In genomic region chr14:23558363-23559009, GRCh38 we compare ENCODE assay signal across 17 cellular contexts. TPM values are rescaled to one million over a fixed set of nuclear protein-coding genes. Genes with fewer than 3 reads are reported as not detected.
A peak's percentile ranks its signal among the peaks of the same experiment; 100 is the strongest.
DNase-seq lines count a peak whose midpoint lies in the region; ATAC-seq and TF ChIP-seq lines count a peak whose summit lies in the region.
"Had no signal": no experiment of that assay in that cellular context is flagged by ENCODE, and none has a peak within 500 bp of the region (broad histone marks: within the 10 kb centered on the region; RNA-seq: fewer than 3 reads in every experiment).

No MANE protein-coding gene starts in this region.

- TF ChIP-seq CTCF in WERI-Rb-1 (IDR thresholded peaks at IDR 0.05; ENCODE audit: low read depth, low read length) (no peak), endothelial cell (IDR thresholded peaks at IDR 0.05; ENCODE audit: unreplicated experiment) (no peak)

- peaks cover 35% of the 10 kb centered on the region for H3K36me3 Mint-ChIP-seq in stimulated activated naive CD8-positive, alpha-beta T cell treated with anti-CD3 and anti-CD28 coated beads, Interleukin-15, Interleukin-2, amounts not matched to agents 100 ng/mL and 50 ng/mL, for 24 hours (ENCODE audit: low read depth)
- peaks cover 33% of the 10 kb centered on the region for H3K36me3 Mint-ChIP-seq in endothelial cell (ENCODE audit: low read depth, unreplicated experiment)

- no peaks in the 10 kb centered on the region for H3K9me3 Mint-ChIP-seq in stimulated activated naive CD8-positive, alpha-beta T cell treated with anti-CD3 and anti-CD28 coated beads, Interleukin-15, Interleukin-2, amounts not matched to agents 100 ng/mL and 50 ng/mL, for 24 hours
- H3K9me3 Mint-ChIP-seq in stimulated activated naive CD8-positive, alpha-beta T cell treated with anti-CD3 and anti-CD28 coated beads, Interleukin-15, amount 100 ng/mL, for 72 hours: no peaks in the 10 kb centered on the region
- no peaks in the 10 kb centered on the region for H3K9me3 Mint-ChIP-seq in endothelial cell (ENCODE audit: unreplicated experiment)

- peaks cover 62% of the 10 kb centered on the region for H3K4me1 Mint-ChIP-seq in stimulated activated naive CD8-positive, alpha-beta T cell treated with anti-CD3 and anti-CD28 coated beads, Interleukin-15, Interleukin-2, amounts not matched to agents 100 ng/mL and 50 ng/mL, for 24 hours (ENCODE audit: low read depth)
- H3K4me1 Mint-ChIP-seq in stimulated activated naive CD8-positive, alpha-beta T cell treated with anti-CD3 and anti-CD28 coated beads, Interleukin-15, amount 100 ng/mL, for 72 hours: peaks cover 74% of the 10 kb centered on the region
- H3K4me1 Mint-ChIP-seq in endothelial cell (ENCODE audit: unreplicated experiment): peaks cover 16% of the 10 kb centered on the region

- H3K27ac Mint-ChIP-seq in stimulated activated naive CD8-positive, alpha-beta T cell treated with anti-CD3 and anti-CD28 coated beads, Interleukin-15, Interleukin-2, amounts not matched to agents 100 ng/mL and 50 ng/mL, for 24 hours: peak overlapping the region; percentile 88
- no peak overlapping the region for H3K27ac Mint-ChIP-seq in stimulated activated naive CD8-positive, alpha-beta T cell treated with anti-CD3 and anti-CD28 coated beads, Interleukin-15, amount 100 ng/mL, for 72 hours
- peak overlapping the region; percentile 77 for H3K27ac Mint-ChIP-seq in endothelial cell (ENCODE audit: unreplicated experiment)

- intact Hi-C loops in cardiac septum (cut with DNase I): loop anchor here (5.0 to 10.0 kb wide), 2 partner anchors 256 to 464 kb away; partner anchors contain the start of genes ACIN1, C14orf119 and PPP1R3E

- peaks cover 45% of the 10 kb centered on the region for H3K36me3 ChIP-seq in WERI-Rb-1

- H3K9me3 ChIP-seq in WERI-Rb-1 (ENCODE audit: severe bottlenecking): no peaks in the 10 kb centered on the region
- H3K9me3 ChIP-seq: gastroesophageal sphincter had no signal

- no peaks in the 10 kb centered on the region for H3K27me3 Mint-ChIP-seq in stimulated activated naive CD8-positive, alpha-beta T cell treated with anti-CD3 and anti-CD28 coated beads, Interleukin-15, Interleukin-2, amounts not matched to agents 100 ng/mL and 50 ng/mL, for 24 hours
- no peaks in the 10 kb centered on the region for H3K27me3 Mint-ChIP-seq in stimulated activated naive CD8-positive, alpha-beta T cell treated with anti-CD3 and anti-CD28 coated beads, Interleukin-15, amount 100 ng/mL, for 72 hours
- H3K27me3 Mint-ChIP-seq in endothelial cell (ENCODE audit: unreplicated experiment): peaks cover 7% of the 10 kb centered on the region

- H3K4me3 Mint-ChIP-seq in stimulated activated naive CD8-positive, alpha-beta T cell treated with anti-CD3 and anti-CD28 coated beads, Interleukin-15, Interleukin-2, amounts not matched to agents 100 ng/mL and 50 ng/mL, for 24 hours: peak overlapping the region; percentile 22
- H3K4me3 Mint-ChIP-seq in stimulated activated naive CD8-positive, alpha-beta T cell treated with anti-CD3 and anti-CD28 coated beads, Interleukin-15, amount 100 ng/mL, for 72 hours: peak overlapping the region in 1 of 2 donors; percentile 1
- H3K4me3 Mint-ChIP-seq in endothelial cell (ENCODE audit: unreplicated experiment): peak overlapping the region; percentile 65

- ATAC-seq in stimulated activated naive CD8-positive, alpha-beta T cell treated with anti-CD3 and anti-CD28 coated beads, Interleukin-15, amount 100 ng/mL, for 72 hours: no peak
- ATAC-seq in GM19035 (IDR thresholded peaks at IDR 0.05; ENCODE audit: unreplicated experiment): no peak
- ATAC-seq: gastroesophageal sphincter had no signal

- H3K27me3 ChIP-seq in WERI-Rb-1 (ENCODE audit: insufficient read depth, low read depth, severe bottlenecking): no peaks in the 10 kb centered on the region
- H3K27me3 ChIP-seq: gastroesophageal sphincter had no signal

- H3K27ac ChIP-seq in WERI-Rb-1: peak overlapping the region; percentile 49
- H3K27ac ChIP-seq: C4-2B had no signal

- DNase-seq in stimulated activated naive CD8-positive, alpha-beta T cell treated with anti-CD3 and anti-CD28 coated beads, Interleukin-15, amount 100 ng/mL, for 72 hours: no peak
- DNase-seq in WERI-Rb-1 (no peak), endothelial cell (ENCODE audit: low spot score) (no peak), NCI-H2227 (lab: John Stamatoyannopoulos, UW; ENCODE audit: unreplicated experiment) (no peak), cardiac septum (ENCODE audit: low spot score) (no peak), mesenteric fat pad (ENCODE audit: low spot score) (no peak)
- DNase-seq: activated effector memory CD4-positive, alpha-beta T cell treated with Interleukin-2 at 50 U/mL for 16 hours; caudate nucleus; GOT3; islet precursor cell; NCI-H187 treated with DMSO at 0.1 percent for 48 hours; stimulated activated CD4-positive, alpha-beta T cell treated with anti-CD3 and anti-CD28 coated beads, Interleukin-2, amount 100 ng/mL, for 48 hours had no signal

- H3K4me3 ChIP-seq in WERI-Rb-1 (ENCODE audit: low read depth, low read length): no peak overlapping the region
- H3K4me3 ChIP-seq: gastroesophageal sphincter had no signal

RNA-seq across cellular contexts. Expression of gene THTPA, which starts 2.4 kb away (rescaled TPM):
- 6.9 TPM for total RNA-seq in endothelial cell (ENCODE audit: unreplicated experiment)
- 17.5 TPM for total RNA-seq in cardiac septum
- 16.7 TPM for total RNA-seq in mesenteric fat pad

RNA-seq across cellular contexts. Expression of gene ZFHX2, which starts 6.9 kb away (rescaled TPM):
- total RNA-seq in endothelial cell (ENCODE audit: unreplicated experiment) (12.7 TPM), cardiac septum (1.3 TPM), mesenteric fat pad (3.1 TPM)

RNA-seq across cellular contexts. Expression of gene AP1G2, which starts 9.1 kb away (rescaled TPM):
- total RNA-seq in endothelial cell (ENCODE audit: unreplicated experiment): 134 TPM
- total RNA-seq in cardiac septum: 12.8 TPM
- total RNA-seq in mesenteric fat pad: 32.8 TPM

RNA-seq across cellular contexts. Expression of gene JPH4, which starts 20.1 kb away (rescaled TPM):
- total RNA-seq in endothelial cell (ENCODE audit: unreplicated experiment): 0.64 TPM
- total RNA-seq in cardiac septum: 0.19 TPM
- total RNA-seq in mesenteric fat pad: 1.1 TPM
- total RNA-seq: LHCN-M2 had no signal

Comparison
In these comparisons a context has a peak if more than half of its experiments do, and no peak if none do; other contexts are left out.
1. H3K27ac Mint-ChIP-seq: peak in stimulated activated naive CD8-positive, alpha-beta T cell treated with anti-CD3 and anti-CD28 coated beads, Interleukin-15, Interleukin-2, amounts not matched to agents 100 ng/mL and 50 ng/mL, for 24 hours (single experiment) and endothelial cell (single experiment); none in stimulated activated naive CD8-positive, alpha-beta T cell treated with anti-CD3 and anti-CD28 coated beads, Interleukin-15, amount 100 ng/mL, for 72 hours (0 of 2).